Comparison of ENCODE assay signal across 34 cellular contexts in the genomic region with DNA sequence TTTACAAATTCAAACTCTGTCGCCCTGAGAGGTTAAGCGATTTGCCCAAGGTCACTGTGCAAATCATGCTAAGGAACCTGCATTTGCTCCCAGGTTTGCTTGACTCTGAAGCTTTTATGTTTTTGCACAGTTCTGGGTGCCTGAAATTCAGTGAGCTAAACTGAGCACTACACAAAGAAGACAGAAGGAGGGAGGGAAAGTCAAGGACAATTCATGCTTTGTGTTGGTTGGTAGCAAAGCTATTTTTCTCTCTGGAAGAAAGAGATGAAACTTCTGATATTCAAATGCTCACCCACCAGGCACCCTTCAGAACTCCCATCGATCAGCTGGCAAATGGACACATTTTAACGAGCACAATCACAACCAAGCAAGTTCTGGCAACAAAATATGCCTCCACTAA.
"Had no signal": no experiment of that assay in that cellular context is flagged by ENCODE, and none has a peak within 500 bp of the region (broad histone marks: within the 10 kb centered on the region; RNA-seq: fewer than 3 reads in every experiment).

No MANE protein-coding gene starts in this region.

- H3K9me3 ChIP-seq: Peyer's patch, SJSA1 had no signal

- H3K4me1 Mint-ChIP-seq: activated CD8-positive, alpha-beta memory T cell treated with anti-CD3 and anti-CD28 coated beads, Interleukin-2, amount 10 ng/mL, durations not matched to agents 7 days and 5 days; activated naive CD4-positive, alpha-beta T cell treated with anti-CD3 and anti-CD28 coated beads, Interleukin-2, amount 10 ng/mL, durations not matched to agents 7 days and 5 days; activated naive CD8-positive, alpha-beta T cell treated with anti-CD3 and anti-CD28 coated beads, Interleukin-2, amount 50 U/mL, for 24 hours had no signal

- H3K27ac Mint-ChIP-seq: activated CD4-positive, alpha-beta memory T cell treated with anti-CD3 and anti-CD28 coated beads for 36 hours; activated CD8-positive, alpha-beta memory T cell treated with anti-CD3 and anti-CD28 coated beads, Interleukin-2, amount 10 ng/mL, durations not matched to agents 7 days and 5 days; activated naive CD4-positive, alpha-beta T cell treated with anti-CD3 and anti-CD28 coated beads, Interleukin-2, amount 10 ng/mL, durations not matched to agents 7 days and 5 days; activated naive CD8-positive, alpha-beta T cell; activated naive CD8-positive, alpha-beta T cell treated with anti-CD3 and anti-CD28 coated beads, Interleukin-2, amount 50 U/mL, for 24 hours; T-helper 1 cell treated with Interleukin-12 subunit alpha and Interleukin-12 subunit beta and Interleukin-4 antibody, amounts not matched to agents 30 μg/mL and 1 μg/mL, for 36 hours; T-helper 2 cell treated with Interferon-gamma antibody and Interleukin-4, amounts not matched to agents 5 μg/mL and 100 μg/mL, for 36 hours had no signal

- H3K27me3 ChIP-seq: brain microvascular endothelial cell, Peyer's patch, SJSA1 had no signal

- H3K27me3 Mint-ChIP-seq: activated CD4-positive, alpha-beta memory T cell treated with anti-CD3 and anti-CD28 coated beads for 36 hours; activated CD8-positive, alpha-beta memory T cell treated with anti-CD3 and anti-CD28 coated beads, Interleukin-2, amount 10 ng/mL, durations not matched to agents 7 days and 5 days; activated naive CD4-positive, alpha-beta T cell treated with anti-CD3 and anti-CD28 coated beads, Interleukin-2, amount 10 ng/mL, durations not matched to agents 7 days and 5 days; activated naive CD8-positive, alpha-beta T cell; activated naive CD8-positive, alpha-beta T cell treated with anti-CD3 and anti-CD28 coated beads, Interleukin-2, amount 50 U/mL, for 24 hours had no signal

- H3K36me3 Mint-ChIP-seq: activated CD4-positive, alpha-beta memory T cell treated with anti-CD3 and anti-CD28 coated beads for 36 hours; activated CD8-positive, alpha-beta memory T cell treated with anti-CD3 and anti-CD28 coated beads, Interleukin-2, amount 10 ng/mL, durations not matched to agents 7 days and 5 days; activated naive CD4-positive, alpha-beta T cell treated with anti-CD3 and anti-CD28 coated beads, Interleukin-2, amount 10 ng/mL, durations not matched to agents 7 days and 5 days; activated naive CD8-positive, alpha-beta T cell had no signal

- H3K4me3 Mint-ChIP-seq: activated CD4-positive, alpha-beta memory T cell treated with anti-CD3 and anti-CD28 coated beads for 36 hours; activated CD8-positive, alpha-beta memory T cell treated with anti-CD3 and anti-CD28 coated beads, Interleukin-2, amount 10 ng/mL, durations not matched to agents 7 days and 5 days; activated naive CD4-positive, alpha-beta T cell treated with anti-CD3 and anti-CD28 coated beads, Interleukin-2, amount 10 ng/mL, durations not matched to agents 7 days and 5 days; activated naive CD8-positive, alpha-beta T cell; activated naive CD8-positive, alpha-beta T cell treated with anti-CD3 and anti-CD28 coated beads, Interleukin-2, amount 50 U/mL, for 24 hours; T-helper 1 cell treated with Interleukin-12 subunit alpha and Interleukin-12 subunit beta and Interleukin-4 antibody, amounts not matched to agents 30 μg/mL and 1 μg/mL, for 36 hours; T-helper 2 cell treated with Interferon-gamma antibody and Interleukin-4, amounts not matched to agents 5 μg/mL and 100 μg/mL, for 36 hours had no signal

- H3K27ac ChIP-seq: brain microvascular endothelial cell, KMS-11, Peyer's patch, SJSA1 had no signal

- H3K9me3 Mint-ChIP-seq: activated naive CD8-positive, alpha-beta T cell treated with anti-CD3 and anti-CD28 coated beads, Interleukin-2, amount 50 U/mL, for 24 hours had no signal

- ATAC-seq: activated CD4-positive, CD25-positive, alpha-beta regulatory T cell treated with anti-CD3 and anti-CD28 coated beads, Interleukin-2, amount 50 U/mL, for 24 hours; activated CD8-positive, alpha-beta memory T cell treated with anti-CD3 and anti-CD28 coated beads, Interleukin-2, amount 10 ng/mL, durations not matched to agents 7 days and 5 days; activated naive CD8-positive, alpha-beta T cell treated with anti-CD3 and anti-CD28 coated beads, Interleukin-2, amount 50 U/mL, for 24 hours; PC-3 had no signal

- DNase-seq: activated CD4-positive, alpha-beta memory T cell treated with anti-CD3 and anti-CD28 coated beads for 36 hours; activated CD4-positive, alpha-beta T cell treated with anti-CD3 and anti-CD28 coated beads for 4 hours; activated CD4-positive, alpha-beta T cell treated with anti-CD3 and anti-CD28 coated beads, Interleukin-2, amount 50 U/mL, for 1 hour; activated CD8-positive, alpha-beta memory T cell treated with anti-CD3 and anti-CD28 coated beads for 24 hours; activated CD8-positive, alpha-beta memory T cell treated with anti-CD3 and anti-CD28 coated beads, Interleukin-2, amount 10 ng/mL, durations not matched to agents 7 days and 5 days; activated CD8-positive, alpha-beta memory T cell treated with anti-CD3 and anti-CD28 coated beads, Interleukin-2, amount 50 U/mL, for 48 hours; activated effector memory CD4-positive, alpha-beta T cell treated with Interleukin-2 at 50 U/mL for 16 hours; activated naive CD4-positive, alpha-beta T cell treated with anti-CD3 and anti-CD28 coated beads, Interleukin-2, amount 10 ng/mL, durations not matched to agents 7 days and 5 days; activated naive CD8-positive, alpha-beta T cell treated with anti-CD3 and anti-CD28 coated beads, Interleukin-2, amount 50 U/mL, for 24 hours; activated T-cell treated with anti-CD3 and anti-CD28 coated beads, Interleukin-2, amount 50 U/mL, for 48 hours; aorta; brain microvascular endothelial cell; MM.1S; NCI-H1092 treated with DMSO at 0.1 percent for 48 hours; NCI-H1417; NCI-H146; NCI-H187; NCI-H2081; NCI-H2171 treated with DMSO at 0.1 percent for 48 hours; NCI-H2227 treated with DMSO at 0.1 percent for 48 hours; NCI-H446 treated with DMSO at 0.1 percent for 48 hours; NCI-H524 treated with DMSO at 0.1 percent for 48 hours; NK-92 treated with Interleukin-12 subunit alpha and Interleukin-12 subunit beta, amount 100 ng/mL, for 24 hours; PC-3; Peyer's patch; RPMI8226; SHP77 treated with DMSO at 0.1 percent for 48 hours; SK-N-SH had no signal
